26 cellular contexts compared by ENCODE assay signal in genomic region chr15:83158393-83158792, GRCh38. TPM values are rescaled to one million over a fixed set of nuclear protein-coding genes. Genes with fewer than 3 reads are reported as not detected.
A peak's percentile ranks its signal among the peaks of the same experiment; 100 is the strongest.
DNase-seq lines count a peak whose midpoint lies in the region; ATAC-seq, FAIRE-seq and TF ChIP-seq lines count a peak whose summit lies in the region.
"Had no signal": no experiment of that assay in that cellular context is flagged by ENCODE, and none has a peak within 500 bp of the region (broad histone marks: within the 10 kb centered on the region; RNA-seq: fewer than 3 reads in every experiment).

No MANE protein-coding gene starts in this region.

- H3K9me1 ChIP-seq in keratinocyte (ENCODE audit: control insufficient read depth, extremely low read depth, insufficient read depth, low read length), result peaks cover 2% of the 10 kb centered on the region

- DNase-seq in BJ (ENCODE audit: low read depth), result peak; percentile 8
- peak; percentile 13 for DNase-seq in HT1080 (ENCODE audit: low read depth)
- peak; percentile 54 for DNase-seq in astrocyte (ENCODE audit: low read depth)
- no peak for DNase-seq in keratinocyte (ENCODE audit: low read depth, low spot score)
- no peak for DNase-seq in activated gamma-delta T cell treated with Interleukin-2 at 50 U/mL for 16 hours
- no peak for DNase-seq in stimulated activated CD4-positive, alpha-beta T cell treated with anti-CD3 and anti-CD28 coated beads, Interleukin-2, amount 100 ng/mL, for 48 hours
- no peak for DNase-seq in globus pallidus (ENCODE audit: low spot score)
- DNase-seq: activated CD4-positive, alpha-beta T cell treated with anti-CD3 and anti-CD28 coated beads, Interleukin-2, amount 10 ng/mL, durations not matched to agents 7 days and 5 days; Caco-2; effector memory CD8-positive, alpha-beta T cell; islet precursor cell; NCI-H2081; NCI-H446; posterior cingulate gyrus; Right ventricle myocardium superior; sigmoid colon; stimulated activated CD8-positive, alpha-beta memory T cell treated with anti-CD3 and anti-CD28 coated beads, Interleukin-4, amount 100 ng/mL, for 48 hours; T-helper 9 cell; upper lobe of left lung had no signal

- H3K36me3 Mint-ChIP-seq in astrocyte (ENCODE audit: low read depth, unreplicated experiment), result peaks cover 26% of the 10 kb centered on the region
- H3K36me3 Mint-ChIP-seq: IgD-negative memory B cell had no signal

- H3K9me3 ChIP-seq in astrocyte (ENCODE audit: insufficient read depth, low read depth, low read length), result no peaks in the 10 kb centered on the region
- no peaks in the 10 kb centered on the region for H3K9me3 ChIP-seq in keratinocyte (ENCODE audit: control insufficient read depth, low read depth, low read length)
- H3K9me3 ChIP-seq: BLaER1, Caco-2, esophagus muscularis mucosa, sigmoid colon, upper lobe of left lung had no signal

- H3K9ac ChIP-seq in astrocyte (ENCODE audit: low read length), result no peak overlapping the region
- H3K9ac ChIP-seq in keratinocyte (ENCODE audit: control insufficient read depth, extremely low read depth, insufficient read depth, low read length), result no peak overlapping the region
- H3K9ac ChIP-seq: BLaER1, neural progenitor cell had no signal

- no peak overlapping the region for H3K4me3 Mint-ChIP-seq in astrocyte (ENCODE audit: unreplicated experiment)
- H3K4me3 Mint-ChIP-seq: activated CD4-positive, alpha-beta T cell treated with anti-CD3 and anti-CD28 coated beads, Interleukin-2, amount 10 ng/mL, durations not matched to agents 7 days and 5 days; effector memory CD8-positive, alpha-beta T cell; IgD-negative memory B cell; neural progenitor cell had no signal

- H3K79me2 ChIP-seq in astrocyte (ENCODE audit: insufficient read depth, low read length), result peaks cover 17% of the 10 kb centered on the region
- H3K79me2 ChIP-seq in keratinocyte (ENCODE audit: control insufficient read depth, insufficient read depth, low read length), result no peaks in the 10 kb centered on the region

- H3K27ac Mint-ChIP-seq in astrocyte (ENCODE audit: unreplicated experiment), result no peak overlapping the region
- H3K27ac Mint-ChIP-seq: activated CD4-positive, alpha-beta T cell treated with anti-CD3 and anti-CD28 coated beads, Interleukin-2, amount 10 ng/mL, durations not matched to agents 7 days and 5 days; effector memory CD8-positive, alpha-beta T cell; IgD-negative memory B cell; neural progenitor cell had no signal

- dilution Hi-C loops in keratinocyte (cut with MboI; ENCODE audit: extremely low pct_ligation_motif_present, low sequenced_read_pairs), result no loop called here

- H3K4me1 ChIP-seq in astrocyte (ENCODE audit: insufficient read depth, low read length), result no peaks in the 10 kb centered on the region
- no peaks in the 10 kb centered on the region for H3K4me1 ChIP-seq in keratinocyte (ENCODE audit: control insufficient read depth, extremely low read depth, insufficient read depth, low read length)
- H3K4me1 ChIP-seq: BLaER1, Caco-2, esophagus muscularis mucosa, neural progenitor cell, sigmoid colon, upper lobe of left lung had no signal

- H4K20me1 ChIP-seq in astrocyte (ENCODE audit: insufficient read depth, low read length), result peaks cover 13% of the 10 kb centered on the region
- H4K20me1 ChIP-seq in keratinocyte (ENCODE audit: control insufficient read depth, extremely low read depth, insufficient read depth, low read length), result no peaks in the 10 kb centered on the region

- H2AFZ ChIP-seq in astrocyte (ENCODE audit: low read depth, low read length) (no peak overlapping the region), keratinocyte (ENCODE audit: control insufficient read depth, low read length) (no peak overlapping the region)
- H2AFZ ChIP-seq: neural progenitor cell had no signal

- no peaks in the 10 kb centered on the region; the same call in 1 of the 2 replicates for H3K36me3 ChIP-seq in BJ (ENCODE audit: control insufficient read depth, insufficient read depth, low read length)
- peaks cover 14% of the 10 kb centered on the region for H3K36me3 ChIP-seq in astrocyte (ENCODE audit: insufficient read depth, low read length)
- H3K36me3 ChIP-seq in keratinocyte (ENCODE audit: control insufficient read depth in 2 of 2, extremely low read depth in 1 of 2, insufficient read depth in 2 of 2, low read length in 2 of 2), result peaks cover 1 to 8% of the 10 kb centered on the region in 2 experiments

- peaks cover 19% of the 10 kb centered on the region for H3K4me1 Mint-ChIP-seq in astrocyte (ENCODE audit: low read depth, unreplicated experiment)
- H3K4me1 Mint-ChIP-seq: neural progenitor cell had no signal

- CTCF ChIA-PET in BJ (lab: Yijun Ruan, JAX), result no interaction called here

- H3K27ac ChIP-seq in astrocyte (ENCODE audit: low read depth, low read length) (no peak overlapping the region), keratinocyte (ENCODE audit: control insufficient read depth, insufficient read depth, low read length) (no peak overlapping the region)
- H3K27ac ChIP-seq: BLaER1, esophagus muscularis mucosa, neural progenitor cell, sigmoid colon, upper lobe of left lung had no signal

- TF ChIP-seq CTCF in BJ (IDR thresholded peaks at IDR 0.05; ENCODE audit: insufficient read depth, low read depth, low read length), result no peak
- TF ChIP-seq CTCF in astrocyte (IDR thresholded peaks at IDR 0.05; ENCODE audit: insufficient read depth, low read depth, low read length), result no peak
- TF ChIP-seq CTCF in keratinocyte (optimal IDR thresholded peaks at IDR 0.05 in 1 of 3, IDR thresholded peaks at IDR 0.05 in 1 of 3, conservative IDR thresholded peaks at IDR 0.05 in 1 of 3; ENCODE audit: extremely low read depth in 1 of 3, insufficient read depth in 2 of 3, low read length in 3 of 3), result no peak

- FAIRE-seq in astrocyte (lab: Jason Lieb, UNC), result no peak
- peak; percentile 81 for FAIRE-seq in keratinocyte (lab: Jason Lieb, UNC)
- FAIRE-seq: GM19239 had no signal

- ATAC-seq in GM18861 (IDR thresholded peaks at IDR 0.05; ENCODE audit: unreplicated experiment), result no peak
- ATAC-seq: effector memory CD8-positive, alpha-beta T cell had no signal

- H3K27me3 ChIP-seq in BJ (ENCODE audit: control insufficient read depth, insufficient read depth, low read length) (no peaks in the 10 kb centered on the region), astrocyte (ENCODE audit: insufficient read depth, low read length) (no peaks in the 10 kb centered on the region), keratinocyte (ENCODE audit: control insufficient read depth, extremely low read depth, insufficient read depth, low read length) (no peaks in the 10 kb centered on the region)
- H3K27me3 ChIP-seq: BLaER1, esophagus muscularis mucosa, neural progenitor cell, sigmoid colon, upper lobe of left lung had no signal

- no peak overlapping the region for H3K4me3 ChIP-seq in BJ (ENCODE audit: low read depth, low read length)
- no peak overlapping the region for H3K4me3 ChIP-seq in astrocyte (ENCODE audit: insufficient read depth, low read depth, low read length)
- H3K4me3 ChIP-seq in keratinocyte (ENCODE audit: control insufficient read depth in 2 of 3, extremely low read depth in 1 of 3, insufficient read depth in 2 of 3, low read depth in 1 of 3, low read length in 3 of 3), result no peak overlapping the region
- H3K4me3 ChIP-seq: BLaER1, esophagus muscularis mucosa, lung, neural progenitor cell, sigmoid colon, upper lobe of left lung had no signal

- H3K27me3 Mint-ChIP-seq in astrocyte (ENCODE audit: low read depth, unreplicated experiment), result no peaks in the 10 kb centered on the region

- no peaks in the 10 kb centered on the region for H3K9me3 Mint-ChIP-seq in astrocyte (ENCODE audit: unreplicated experiment)
- H3K9me3 Mint-ChIP-seq: effector memory CD8-positive, alpha-beta T cell; IgD-negative memory B cell; neural progenitor cell had no signal

- H3K4me2 ChIP-seq in astrocyte (ENCODE audit: low read length), result no peak overlapping the region
- no peak overlapping the region for H3K4me2 ChIP-seq in keratinocyte (ENCODE audit: control insufficient read depth, extremely low read depth, insufficient read depth, low read depth, low read length)
- H3K4me2 ChIP-seq: BLaER1, neural progenitor cell had no signal

- POLR2A ChIA-PET in BJ (lab: Charles Lee), result no interaction called here

RNA-seq across cellular contexts. Expression of gene HDGFL3, which starts 49.2 kb away (rescaled TPM):
- polyA plus RNA-seq in BJ (2011; rRNA removed) (5.7 and 24.5 TPM in 2 replicates), keratinocyte (13.7 to 35.1 TPM (median 25.2 TPM) in 3 replicates)
- 3.3 and 5.0 TPM in 2 replicates for polyA minus RNA-seq in BJ (2011; rRNA and poly(A)+ RNA removed)
- 39.8 and 47.8 TPM in 2 replicates for total RNA-seq in HT1080 (2014; rRNA removed; shearing (Covaris generic))
- polyA plus RNA-seq in HT1080 (2015; cell fraction: cytosol; rRNA removed), result 34.5 and 51.3 TPM in 2 replicates
- 10.5 and 14.4 TPM in 2 replicates for polyA plus RNA-seq in HT1080 (2015; cell fraction: nucleus; rRNA removed)
- 72.9 and 91.9 TPM in 2 replicates for total RNA-seq in astrocyte
- polyA plus RNA-seq in keratinocyte (2011; ENCODE audit: low read depth), result 99.4 TPM
- polyA plus RNA-seq in keratinocyte (2011; cell fraction: cytosol; rRNA removed), result 25.0 and 30.1 TPM in 2 replicates
- polyA plus RNA-seq in keratinocyte (2011; cell fraction: nucleus; rRNA removed), result 7.0 and 13.4 TPM in 2 replicates
- 18.4 and 35.8 TPM in 2 replicates for polyA plus RNA-seq in keratinocyte (2012; ENCODE audit: low replicate concordance)
- 1.8 to 9.6 TPM (median 2.7 TPM) in 3 replicates for polyA minus RNA-seq in keratinocyte
- polyA minus RNA-seq in keratinocyte (2011; cell fraction: cytosol; rRNA and poly(A)+ RNA removed), result 20.3 TPM
- 3.5 and 8.1 TPM in 2 replicates for polyA minus RNA-seq in keratinocyte (2011; cell fraction: nucleus; rRNA and poly(A)+ RNA removed)

RNA-seq across cellular contexts. Expression of gene TM6SF1, which starts 50.9 kb away (rescaled TPM):
- polyA plus RNA-seq in BJ (2011; rRNA removed) (3.2 and 3.8 TPM in 2 replicates), keratinocyte (0.05 TPM in 1 of 3 replicates, not detected in the others)
- 0.72 and 0.81 TPM in 2 replicates for polyA minus RNA-seq in BJ (2011; rRNA and poly(A)+ RNA removed)
- total RNA-seq in HT1080 (2014; rRNA removed; shearing (Covaris generic)), result not detected in 2 replicates
- 0.63 and 1.1 TPM in 2 replicates for polyA plus RNA-seq in HT1080 (2015; cell fraction: cytosol; rRNA removed)
- polyA plus RNA-seq in HT1080 (2015; cell fraction: nucleus; rRNA removed), result 0.54 and 0.61 TPM in 2 replicates
- total RNA-seq in astrocyte, result 1.0 and 2.1 TPM in 2 replicates
- not detected for polyA plus RNA-seq in keratinocyte (2011; ENCODE audit: low read depth)
- polyA plus RNA-seq in keratinocyte (2011; cell fraction: cytosol; rRNA removed), result 0.05 TPM in 1 of 2 replicates, not detected in the other
- polyA plus RNA-seq in keratinocyte (2011; cell fraction: nucleus; rRNA removed), result not detected in 2 replicates
- polyA plus RNA-seq in keratinocyte (2012; ENCODE audit: low replicate concordance), result not detected in 2 replicates
- polyA minus RNA-seq in keratinocyte, result not detected in 3 replicates
- not detected for polyA minus RNA-seq in keratinocyte (2011; cell fraction: cytosol; rRNA and poly(A)+ RNA removed)
- polyA minus RNA-seq in keratinocyte (2011; cell fraction: nucleus; rRNA and poly(A)+ RNA removed), result not detected in 2 replicates
- total RNA-seq: Caco-2 had no signal

Comparison
In these comparisons a context has a peak if more than half of its experiments do, and no peak if none do; other contexts are left out.
1. DNase-seq: peak in BJ (single experiment), HT1080 (single experiment) and astrocyte (single experiment); none in keratinocyte (single experiment), activated gamma-delta T cell treated with Interleukin-2 at 50 U/mL for 16 hours (single experiment), stimulated activated CD4-positive, alpha-beta T cell treated with anti-CD3 and anti-CD28 coated beads, Interleukin-2, amount 100 ng/mL, for 48 hours (0 of 2) and globus pallidus (single experiment).